2 cellular contexts compared by ENCODE assay signal in the genomic region with DNA sequence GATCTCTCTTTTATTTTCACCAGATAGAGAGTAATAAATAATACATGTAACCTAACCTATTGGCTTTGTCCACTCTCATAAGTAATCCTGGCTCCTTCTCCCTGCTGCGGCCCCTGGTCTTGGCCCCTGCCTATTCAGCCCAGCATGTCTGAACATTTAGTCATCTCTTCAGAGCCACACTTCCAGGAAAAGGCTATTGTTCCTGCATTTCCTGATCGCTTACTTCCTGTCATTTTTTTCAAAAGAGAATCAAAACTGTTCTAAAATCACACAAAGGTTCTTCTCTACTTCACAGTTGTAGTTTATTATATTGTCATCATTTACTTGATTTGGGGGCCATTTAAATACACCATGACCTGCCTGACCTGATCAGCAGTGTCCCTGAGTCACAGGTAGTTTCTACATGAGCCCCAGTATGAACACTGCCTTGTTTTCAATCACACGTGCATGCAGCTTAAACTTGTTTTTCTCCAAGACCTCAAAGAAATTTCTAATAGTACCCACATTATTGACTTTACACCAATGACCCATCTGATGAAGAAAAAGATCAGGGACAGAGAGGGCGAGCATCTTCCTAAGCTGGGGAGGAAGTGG.
TF ChIP-seq lines count a peak whose summit lies in the region.

No MANE protein-coding gene starts in this region.

TF ChIP-seq in GM23338, 12 proteins besides CTCF, POLR2A, EP300 and RAD21 (continues in another document):
- TF ChIP-seq, protein P1, sequence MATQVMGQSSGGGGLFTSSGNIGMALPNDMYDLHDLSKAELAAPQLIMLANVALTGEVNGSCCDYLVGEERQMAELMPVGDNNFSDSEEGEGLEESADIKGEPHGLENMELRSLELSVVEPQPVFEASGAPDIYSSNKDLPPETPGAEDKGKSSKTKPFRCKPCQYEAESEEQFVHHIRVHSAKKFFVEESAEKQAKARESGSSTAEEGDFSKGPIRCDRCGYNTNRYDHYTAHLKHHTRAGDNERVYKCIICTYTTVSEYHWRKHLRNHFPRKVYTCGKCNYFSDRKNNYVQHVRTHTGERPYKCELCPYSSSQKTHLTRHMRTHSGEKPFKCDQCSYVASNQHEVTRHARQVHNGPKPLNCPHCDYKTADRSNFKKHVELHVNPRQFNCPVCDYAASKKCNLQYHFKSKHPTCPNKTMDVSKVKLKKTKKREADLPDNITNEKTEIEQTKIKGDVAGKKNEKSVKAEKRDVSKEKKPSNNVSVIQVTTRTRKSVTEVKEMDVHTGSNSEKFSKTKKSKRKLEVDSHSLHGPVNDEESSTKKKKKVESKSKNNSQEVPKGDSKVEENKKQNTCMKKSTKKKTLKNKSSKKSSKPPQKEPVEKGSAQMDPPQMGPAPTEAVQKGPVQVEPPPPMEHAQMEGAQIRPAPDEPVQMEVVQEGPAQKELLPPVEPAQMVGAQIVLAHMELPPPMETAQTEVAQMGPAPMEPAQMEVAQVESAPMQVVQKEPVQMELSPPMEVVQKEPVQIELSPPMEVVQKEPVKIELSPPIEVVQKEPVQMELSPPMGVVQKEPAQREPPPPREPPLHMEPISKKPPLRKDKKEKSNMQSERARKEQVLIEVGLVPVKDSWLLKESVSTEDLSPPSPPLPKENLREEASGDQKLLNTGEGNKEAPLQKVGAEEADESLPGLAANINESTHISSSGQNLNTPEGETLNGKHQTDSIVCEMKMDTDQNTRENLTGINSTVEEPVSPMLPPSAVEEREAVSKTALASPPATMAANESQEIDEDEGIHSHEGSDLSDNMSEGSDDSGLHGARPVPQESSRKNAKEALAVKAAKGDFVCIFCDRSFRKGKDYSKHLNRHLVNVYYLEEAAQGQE (IDR thresholded peaks at IDR 0.05; ENCODE audit: unreplicated experiment): no peak
- TF ChIP-seq STAT1 (IDR thresholded peaks at IDR 0.05; ENCODE audit: unreplicated experiment): no peak
- TF ChIP-seq, protein P2, sequence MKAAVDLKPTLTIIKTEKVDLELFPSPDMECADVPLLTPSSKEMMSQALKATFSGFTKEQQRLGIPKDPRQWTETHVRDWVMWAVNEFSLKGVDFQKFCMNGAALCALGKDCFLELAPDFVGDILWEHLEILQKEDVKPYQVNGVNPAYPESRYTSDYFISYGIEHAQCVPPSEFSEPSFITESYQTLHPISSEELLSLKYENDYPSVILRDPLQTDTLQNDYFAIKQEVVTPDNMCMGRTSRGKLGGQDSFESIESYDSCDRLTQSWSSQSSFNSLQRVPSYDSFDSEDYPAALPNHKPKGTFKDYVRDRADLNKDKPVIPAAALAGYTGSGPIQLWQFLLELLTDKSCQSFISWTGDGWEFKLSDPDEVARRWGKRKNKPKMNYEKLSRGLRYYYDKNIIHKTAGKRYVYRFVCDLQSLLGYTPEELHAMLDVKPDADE (IDR thresholded peaks at IDR 0.05): no peak
- TF ChIP-seq EZH2 (IDR thresholded peaks at IDR 0.05; ENCODE audit: low read depth, unreplicated experiment): no peak
- TF ChIP-seq POLR2AphosphoS5 (IDR thresholded peaks at IDR 0.05; ENCODE audit: low read depth): no peak
- no peak for TF ChIP-seq ZNF114 (CRISPR knock-in tag; IDR thresholded peaks at IDR 0.05)
- no peak for TF ChIP-seq JUNB (IDR thresholded peaks at IDR 0.05; ENCODE audit: unreplicated experiment)
- TF ChIP-seq ZNF331 (CRISPR knock-in tag; IDR thresholded peaks at IDR 0.05; ENCODE audit: low read depth): no peak
- TF ChIP-seq CREB1 (CRISPR knock-in tag; IDR thresholded peaks at IDR 0.05; ENCODE audit: low read depth): no peak
- no peak for TF ChIP-seq NANOG (IDR thresholded peaks at IDR 0.05; ENCODE audit: borderline replicate concordance)
- TF ChIP-seq EZH2phosphoT487 (IDR thresholded peaks at IDR 0.05; ENCODE audit: unreplicated experiment): no peak

TF ChIP-seq in SK-N-SH treated with all-trans-retinoic acid at 6 μM for 48 hours, 23 proteins besides CTCF, POLR2A, EP300 and RAD21 (continued from another document):
- TF ChIP-seq, protein P3, sequence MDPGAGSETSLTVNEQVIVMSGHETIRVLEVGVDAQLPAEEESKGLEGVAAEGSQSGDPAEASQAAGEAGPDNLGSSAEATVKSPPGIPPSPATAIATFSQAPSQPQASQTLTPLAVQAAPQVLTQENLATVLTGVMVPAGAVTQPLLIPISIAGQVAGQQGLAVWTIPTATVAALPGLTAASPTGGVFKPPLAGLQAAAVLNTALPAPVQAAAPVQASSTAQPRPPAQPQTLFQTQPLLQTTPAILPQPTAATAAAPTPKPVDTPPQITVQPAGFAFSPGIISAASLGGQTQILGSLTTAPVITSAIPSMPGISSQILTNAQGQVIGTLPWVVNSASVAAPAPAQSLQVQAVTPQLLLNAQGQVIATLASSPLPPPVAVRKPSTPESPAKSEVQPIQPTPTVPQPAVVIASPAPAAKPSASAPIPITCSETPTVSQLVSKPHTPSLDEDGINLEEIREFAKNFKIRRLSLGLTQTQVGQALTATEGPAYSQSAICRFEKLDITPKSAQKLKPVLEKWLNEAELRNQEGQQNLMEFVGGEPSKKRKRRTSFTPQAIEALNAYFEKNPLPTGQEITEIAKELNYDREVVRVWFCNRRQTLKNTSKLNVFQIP (CRISPR knock-in tag; IDR thresholded peaks at IDR 0.05; ENCODE audit: borderline replicate concordance, low read depth): no peak
- no peak for TF ChIP-seq BACH2 (CRISPR knock-in tag; IDR thresholded peaks at IDR 0.05; ENCODE audit: borderline replicate concordance)
- TF ChIP-seq, protein P4, sequence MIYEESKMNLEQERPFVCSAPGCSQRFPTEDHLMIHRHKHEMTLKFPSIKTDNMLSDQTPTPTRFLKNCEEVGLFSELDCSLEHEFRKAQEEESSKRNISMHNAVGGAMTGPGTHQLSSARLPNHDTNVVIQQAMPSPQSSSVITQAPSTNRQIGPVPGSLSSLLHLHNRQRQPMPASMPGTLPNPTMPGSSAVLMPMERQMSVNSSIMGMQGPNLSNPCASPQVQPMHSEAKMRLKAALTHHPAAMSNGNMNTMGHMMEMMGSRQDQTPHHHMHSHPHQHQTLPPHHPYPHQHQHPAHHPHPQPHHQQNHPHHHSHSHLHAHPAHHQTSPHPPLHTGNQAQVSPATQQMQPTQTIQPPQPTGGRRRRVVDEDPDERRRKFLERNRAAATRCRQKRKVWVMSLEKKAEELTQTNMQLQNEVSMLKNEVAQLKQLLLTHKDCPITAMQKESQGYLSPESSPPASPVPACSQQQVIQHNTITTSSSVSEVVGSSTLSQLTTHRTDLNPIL (CRISPR knock-in tag; IDR thresholded peaks at IDR 0.05; ENCODE audit: low read depth): no peak
